Comparison of ENCODE assay signal across 8 cellular contexts in genomic region chr21:14762734-14763694, GRCh38.
DNase-seq lines count a peak whose midpoint lies in the region; ATAC-seq and TF ChIP-seq lines count a peak whose summit lies in the region.

No MANE protein-coding gene starts in this region.

- peak overlapping the region; percentile 75 for H3K9ac ChIP-seq in BLaER1

- H3K27ac ChIP-seq in BLaER1 = peak overlapping the region; percentile 87
- no peak overlapping the region for H3K27ac ChIP-seq in psoas muscle

- TF ChIP-seq CTCF in psoas muscle (IDR thresholded peaks at IDR 0.05) = no peak

- intact Hi-C loops in psoas muscle (cut with DNase I) = no loop called here
- intact Hi-C loops in activated T-helper 1 cell treated with anti-CD3 and anti-CD28 coated beads, Interleukin-12 subunit alpha, Interleukin-12 subunit beta, Interleukin-2, Interleukin-4 antibody, amounts not matched to agents 30 ng/mL and 10 ng/mL and 1 ng/mL, durations not matched to agents 14 hours and 24 hours and 36 hours (cut with micrococcal nuclease) = loop anchor here (2.0 to 10.0 kb wide), 2 partner anchors 380 to 722 kb away; partner anchors contain the start of gene HSPA13

- WGBS in psoas muscle, 3 donors = 43 to 55% (median 47%) methylated on average over 4 of the region's 4 CpGs

- peaks cover 32% of the 10 kb centered on the region for H3K4me1 ChIP-seq in BLaER1
- no peaks in the 10 kb centered on the region for H3K4me1 ChIP-seq in psoas muscle

- no peaks in the 10 kb centered on the region for H3K9me3 Mint-ChIP-seq in activated T-helper 17 cell treated with anti-CD3 and anti-CD28 coated beads, Interleukin-2, amount 50 U/mL, for 72 hours
- H3K9me3 Mint-ChIP-seq in activated T-helper 1 cell treated with anti-CD3 and anti-CD28 coated beads, Interleukin-12 subunit alpha, Interleukin-12 subunit beta, Interleukin-2, Interleukin-4 antibody, amounts not matched to agents 30 ng/mL and 10 ng/mL and 1 ng/mL, durations not matched to agents 14 hours and 24 hours and 36 hours = peaks cover 6% of the 10 kb centered on the region

- DNase-seq in psoas muscle (no peak), NCI-H1694 treated with DMSO at 0.1 percent for 48 hours (lab: John Stamatoyannopoulos, UW) (no peak)
- DNase-seq in effector CD8-positive, alpha-beta T cell (lab: John Stamatoyannopoulos, UW) = no peak
- no peak for DNase-seq in activated T-helper 1 cell treated with anti-CD3 and anti-CD28 coated beads, Interleukin-12 subunit alpha, Interleukin-12 subunit beta, Interleukin-2, Interleukin-4 antibody, amounts not matched to agents 30 ng/mL and 10 ng/mL and 1 ng/mL, durations not matched to agents 14 hours and 24 hours and 36 hours (ENCODE audit: low spot score)

- H3K36me3 Mint-ChIP-seq in activated T-helper 17 cell treated with anti-CD3 and anti-CD28 coated beads, Interleukin-2, amount 50 U/mL, for 72 hours (ENCODE audit: low read depth) = no peaks in the 10 kb centered on the region
- no peaks in the 10 kb centered on the region for H3K36me3 Mint-ChIP-seq in activated T-helper 1 cell treated with anti-CD3 and anti-CD28 coated beads, Interleukin-12 subunit alpha, Interleukin-12 subunit beta, Interleukin-2, Interleukin-4 antibody, amounts not matched to agents 30 ng/mL and 10 ng/mL and 1 ng/mL, durations not matched to agents 14 hours and 24 hours and 36 hours (ENCODE audit: low read depth)

- H3K27ac Mint-ChIP-seq in activated T-helper 17 cell treated with anti-CD3 and anti-CD28 coated beads, Interleukin-2, amount 50 U/mL, for 72 hours = no peak overlapping the region
- H3K27ac Mint-ChIP-seq in activated T-helper 1 cell treated with anti-CD3 and anti-CD28 coated beads, Interleukin-12 subunit alpha, Interleukin-12 subunit beta, Interleukin-2, Interleukin-4 antibody, amounts not matched to agents 30 ng/mL and 10 ng/mL and 1 ng/mL, durations not matched to agents 14 hours and 24 hours and 36 hours = no peak overlapping the region

- H3K27me3 ChIP-seq in BLaER1 (no peaks in the 10 kb centered on the region), psoas muscle (ENCODE audit: insufficient read depth in 3 of 3, low read length in 2 of 3) (no peaks in the 10 kb centered on the region)

- H4K20me1 ChIP-seq in BLaER1 = no peaks in the 10 kb centered on the region

- H3K4me3 Mint-ChIP-seq in activated T-helper 17 cell treated with anti-CD3 and anti-CD28 coated beads, Interleukin-2, amount 50 U/mL, for 72 hours = no peak overlapping the region
- no peak overlapping the region for H3K4me3 Mint-ChIP-seq in activated T-helper 1 cell treated with anti-CD3 and anti-CD28 coated beads, Interleukin-12 subunit alpha, Interleukin-12 subunit beta, Interleukin-2, Interleukin-4 antibody, amounts not matched to agents 30 ng/mL and 10 ng/mL and 1 ng/mL, durations not matched to agents 14 hours and 24 hours and 36 hours

- H3K36me3 ChIP-seq in BLaER1 = no peaks in the 10 kb centered on the region
- H3K36me3 ChIP-seq in psoas muscle (ENCODE audit: insufficient read depth in 1 of 2, low read depth in 1 of 2) = no peaks in the 10 kb centered on the region

- H3K27me3 Mint-ChIP-seq in activated T-helper 17 cell treated with anti-CD3 and anti-CD28 coated beads, Interleukin-2, amount 50 U/mL, for 72 hours = no peaks in the 10 kb centered on the region
- H3K27me3 Mint-ChIP-seq in activated T-helper 1 cell treated with anti-CD3 and anti-CD28 coated beads, Interleukin-12 subunit alpha, Interleukin-12 subunit beta, Interleukin-2, Interleukin-4 antibody, amounts not matched to agents 30 ng/mL and 10 ng/mL and 1 ng/mL, durations not matched to agents 14 hours and 24 hours and 36 hours (ENCODE audit: insufficient read depth) = peaks cover 2% of the 10 kb centered on the region

- ATAC-seq in GM19351 (IDR thresholded peaks at IDR 0.05; ENCODE audit: unreplicated experiment) (peak; percentile 94), HG03354 (IDR thresholded peaks at IDR 0.05; ENCODE audit: poor library complexity, severe bottlenecking, unreplicated experiment) (peak; percentile 97), psoas muscle (no peak)
- ATAC-seq in activated T-helper 17 cell treated with anti-CD3 and anti-CD28 coated beads, Interleukin-2, amount 50 U/mL, for 72 hours (replicated peaks) = peak; percentile 84

- no peaks in the 10 kb centered on the region for H3K4me1 Mint-ChIP-seq in activated T-helper 17 cell treated with anti-CD3 and anti-CD28 coated beads, Interleukin-2, amount 50 U/mL, for 72 hours
- H3K4me1 Mint-ChIP-seq in activated T-helper 1 cell treated with anti-CD3 and anti-CD28 coated beads, Interleukin-12 subunit alpha, Interleukin-12 subunit beta, Interleukin-2, Interleukin-4 antibody, amounts not matched to agents 30 ng/mL and 10 ng/mL and 1 ng/mL, durations not matched to agents 14 hours and 24 hours and 36 hours (ENCODE audit: low read depth) = no peaks in the 10 kb centered on the region

- H3K9me3 ChIP-seq in BLaER1 = no peaks in the 10 kb centered on the region; the same call in 1 of the 2 replicates
- no peaks in the 10 kb centered on the region for H3K9me3 ChIP-seq in psoas muscle

- H3K4me2 ChIP-seq in BLaER1 = peak overlapping the region; percentile 91

- H3K4me3 ChIP-seq in BLaER1 (peak overlapping the region; percentile 43; the same call in 1 of the 2 replicates), psoas muscle (peak overlapping the region; percentile 27)

Comparison
In these comparisons a context has a peak if more than half of its experiments do, and no peak if none do; other contexts are left out.
1. ATAC-seq: peak in GM19351 (single experiment), HG03354 (single experiment) and activated T-helper 17 cell treated with anti-CD3 and anti-CD28 coated beads, Interleukin-2, amount 50 U/mL, for 72 hours (single experiment); none in psoas muscle (0 of 4).